14 cellular contexts compared by ENCODE assay signal in genomic region chr1:234589064-234589765, GRCh38. TPM values are rescaled to one million over a fixed set of nuclear protein-coding genes. Genes with fewer than 3 reads are reported as not detected.
DNase-seq lines count a peak whose midpoint lies in the region; ATAC-seq, FAIRE-seq and TF ChIP-seq lines count a peak whose summit lies in the region.
"Had no signal": no experiment of that assay in that cellular context is flagged by ENCODE, and none has a peak within 500 bp of the region (broad histone marks: within the 10 kb centered on the region; RNA-seq: fewer than 3 reads in every experiment).

No MANE protein-coding gene starts in this region.

- H3K9me3 ChIP-seq in RWPE2 (ENCODE audit: severe bottlenecking) (no peaks in the 10 kb centered on the region), osteoblast (ENCODE audit: low read depth, low read length) (no peaks in the 10 kb centered on the region), Peyer's patch (no peaks in the 10 kb centered on the region)
- H3K9me3 ChIP-seq: thoracic aorta had no signal

- H3K27ac ChIP-seq in RWPE2 (ENCODE audit: poor library complexity, severe bottlenecking) (peak overlapping the region; percentile 44), osteoblast (ENCODE audit: low read depth, low read length) (peak overlapping the region; percentile 30), Peyer's patch (peak overlapping the region in 2 of 4 donors; percentile 23 to 33)
- H3K27ac ChIP-seq: VCaP had no signal

- H2AFZ ChIP-seq in osteoblast (ENCODE audit: low read length), result no peak overlapping the region

- no peak for TF ChIP-seq POLR2A in Peyer's patch (IDR thresholded peaks at IDR 0.05)

- no peak for FAIRE-seq in GM19239 (lab: Jason Lieb, UNC)

- ATAC-seq in RWPE2 (ENCODE audit: low read depth), result peak; percentile 80
- no peak for ATAC-seq in GM21528 (IDR thresholded peaks at IDR 0.05; ENCODE audit: low FRiP score, unreplicated experiment)

- no peaks in the 10 kb centered on the region for H3K27me3 ChIP-seq in RWPE2 (ENCODE audit: insufficient read depth, poor library complexity, severe bottlenecking)
- H3K27me3 ChIP-seq in osteoblast (ENCODE audit: insufficient read depth, low read length), result no peaks in the 10 kb centered on the region
- no peaks in the 10 kb centered on the region for H3K27me3 ChIP-seq in Peyer's patch

- H3K4me1 ChIP-seq in RWPE2 (ENCODE audit: insufficient read depth, poor library complexity, severe bottlenecking) (peaks cover 9% of the 10 kb centered on the region), osteoblast (ENCODE audit: insufficient read depth, low read length) (peaks cover 50% of the 10 kb centered on the region), Peyer's patch (peaks cover 0 to 6% (median 0%) of the 10 kb centered on the region in 4 donors)

- no peak for TF ChIP-seq CTCF in RWPE2 (IDR thresholded peaks at IDR 0.05; ENCODE audit: poor library complexity, severe bottlenecking)
- TF ChIP-seq CTCF in fibroblast of mammary gland (conservative IDR thresholded peaks at IDR 0.05; ENCODE audit: control insufficient read depth, insufficient read depth, low read depth, low read length), result no peak
- TF ChIP-seq CTCF in osteoblast (IDR thresholded peaks at IDR 0.05; ENCODE audit: extremely low read depth, low read depth, low read length), result no peak
- no peak for TF ChIP-seq CTCF in Peyer's patch (IDR thresholded peaks at IDR 0.05)

- no peak overlapping the region for H3K4me3 ChIP-seq in RWPE2 (ENCODE audit: severe bottlenecking)
- no peak overlapping the region for H3K4me3 ChIP-seq in fibroblast of mammary gland (ENCODE audit: control insufficient read depth, low read depth, low read length)
- H3K4me3 ChIP-seq in osteoblast (ENCODE audit: insufficient read depth, low read length), result no peak overlapping the region
- H3K4me3 ChIP-seq in Peyer's patch, result no peak overlapping the region
- H3K4me3 ChIP-seq: thoracic aorta had no signal

- no peaks in the 10 kb centered on the region for H4K20me1 ChIP-seq in osteoblast (ENCODE audit: insufficient read depth, low read length)

- DNase-seq in D341Med (ENCODE audit: low spot score), result peak; percentile 68
- no peak for DNase-seq in RWPE2 (ENCODE audit: low spot score)
- DNase-seq in fibroblast of mammary gland (ENCODE audit: low read depth), result peak; percentile 72
- no peak for DNase-seq in osteoblast (ENCODE audit: insufficient read length, low spot score, missing footprints)
- no peak for DNase-seq in Peyer's patch
- DNase-seq in GM19239 (ENCODE audit: insufficient read length, low spot score), result no peak
- no peak for DNase-seq in NOMO-1 (lab: John Stamatoyannopoulos, UW; ENCODE audit: unreplicated experiment in 2 of 2)
- DNase-seq: activated naive CD4-positive, alpha-beta T cell treated with anti-CD3 and anti-CD28 coated beads for 36 hours; KBM-7; NCI-H1694 treated with DMSO at 0.1 percent for 48 hours; NCI-H774 had no signal

- H3K36me3 ChIP-seq in RWPE2 (ENCODE audit: low read depth), result no peaks in the 10 kb centered on the region
- H3K36me3 ChIP-seq in osteoblast (ENCODE audit: insufficient read depth, low read length), result no peaks in the 10 kb centered on the region
- H3K36me3 ChIP-seq in Peyer's patch, result no peaks in the 10 kb centered on the region
- H3K36me3 ChIP-seq: thoracic aorta had no signal

- H3K4me2 ChIP-seq in osteoblast (ENCODE audit: insufficient read depth, low read length), result no peak overlapping the region

- no peaks in the 10 kb centered on the region for H3K79me2 ChIP-seq in osteoblast (ENCODE audit: insufficient read depth, low read length)

RNA-seq across cellular contexts. Expression of gene IRF2BP2, which starts 20.8 kb away (rescaled TPM):
- total RNA-seq in osteoblast (159 and 172 TPM in 2 replicates), Peyer's patch (10 to 100 TPM; 73.4 to 99.6 (median 86.5) TPM)

Comparison
In these comparisons a context has a peak if more than half of its experiments do, and no peak if none do; other contexts are left out.
1. DNase-seq: peak in D341Med (single experiment) and fibroblast of mammary gland (single experiment); none in RWPE2 (single experiment), osteoblast (single experiment), Peyer's patch (0 of 3), GM19239 (single experiment) and NOMO-1 (0 of 2).